ENCODE assay signal across 12 cellular contexts in genomic region chr19:39780894-39781293, GRCh38. TPM values are rescaled to one million over a fixed set of nuclear protein-coding genes. Genes with fewer than 3 reads are reported as not detected.
"Had no signal": no experiment of that assay in that cellular context is flagged by ENCODE, and none has a peak within 500 bp of the region (broad histone marks: within the 10 kb centered on the region; RNA-seq: fewer than 3 reads in every experiment).

No MANE protein-coding gene starts in this region.

- H3K4me2 ChIP-seq: KMS-11 had no signal

- H3K36me3 Mint-ChIP-seq: IgD-negative memory B cell had no signal

- H3K4me3 Mint-ChIP-seq: IgD-negative memory B cell had no signal

- FAIRE-seq: HepG2, HTR-8/SVneo, K562 had no signal

- H3K27ac Mint-ChIP-seq: IgD-negative memory B cell had no signal

- DNase-seq: IMR-90, Karpas-422, KBM-7, KG1 had no signal

- H3K4me3 ChIP-seq: K562 had no signal

- ATAC-seq: HepG2, K562 had no signal

- H3K27ac ChIP-seq: HL-60, KMS-11 had no signal

RNA-seq across cellular contexts. Expression of gene LEUTX, which starts 2.2 kb away (rescaled TPM):
- total RNA-seq: HepG2, HT-29, HT1080, IMR-90, K562 had no signal
- polyA plus RNA-seq: HepG2, IgD-negative memory B cell, IMR-90, K562 had no signal

RNA-seq across cellular contexts. Expression of gene CLC, which starts 43.1 kb away (rescaled TPM):
- total RNA-seq: HepG2, HT-29, HT1080, IMR-90 had no signal
- polyA plus RNA-seq: HepG2, IgD-negative memory B cell, IMR-90 had no signal
